ENCODE assay signal across 1 cellular context in the genomic region with DNA sequence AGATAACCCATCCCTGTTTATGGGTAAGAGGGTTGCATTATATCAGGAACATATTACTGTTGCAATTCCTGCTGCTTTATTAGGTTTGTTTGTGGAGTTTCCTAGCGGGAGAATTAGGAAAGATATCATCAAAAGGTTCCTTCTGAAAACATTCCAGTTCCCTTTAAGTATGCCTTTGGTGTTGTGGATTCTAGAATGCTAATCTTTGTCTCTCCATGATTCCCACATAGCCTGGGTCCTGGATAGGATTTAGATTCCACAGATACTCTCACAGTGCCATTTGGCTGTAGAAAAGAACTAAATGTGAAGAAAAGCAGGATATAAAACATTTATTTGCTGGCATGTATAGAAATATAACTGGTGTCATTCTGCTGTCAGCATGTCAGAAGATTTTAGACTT.
TF ChIP-seq lines count a peak whose summit lies in the region.

No MANE protein-coding gene starts in this region.

TF ChIP-seq in GM23338, 12 proteins besides CTCF, POLR2A, EP300 and RAD21 (continued from another document):
- TF ChIP-seq, protein P1, sequence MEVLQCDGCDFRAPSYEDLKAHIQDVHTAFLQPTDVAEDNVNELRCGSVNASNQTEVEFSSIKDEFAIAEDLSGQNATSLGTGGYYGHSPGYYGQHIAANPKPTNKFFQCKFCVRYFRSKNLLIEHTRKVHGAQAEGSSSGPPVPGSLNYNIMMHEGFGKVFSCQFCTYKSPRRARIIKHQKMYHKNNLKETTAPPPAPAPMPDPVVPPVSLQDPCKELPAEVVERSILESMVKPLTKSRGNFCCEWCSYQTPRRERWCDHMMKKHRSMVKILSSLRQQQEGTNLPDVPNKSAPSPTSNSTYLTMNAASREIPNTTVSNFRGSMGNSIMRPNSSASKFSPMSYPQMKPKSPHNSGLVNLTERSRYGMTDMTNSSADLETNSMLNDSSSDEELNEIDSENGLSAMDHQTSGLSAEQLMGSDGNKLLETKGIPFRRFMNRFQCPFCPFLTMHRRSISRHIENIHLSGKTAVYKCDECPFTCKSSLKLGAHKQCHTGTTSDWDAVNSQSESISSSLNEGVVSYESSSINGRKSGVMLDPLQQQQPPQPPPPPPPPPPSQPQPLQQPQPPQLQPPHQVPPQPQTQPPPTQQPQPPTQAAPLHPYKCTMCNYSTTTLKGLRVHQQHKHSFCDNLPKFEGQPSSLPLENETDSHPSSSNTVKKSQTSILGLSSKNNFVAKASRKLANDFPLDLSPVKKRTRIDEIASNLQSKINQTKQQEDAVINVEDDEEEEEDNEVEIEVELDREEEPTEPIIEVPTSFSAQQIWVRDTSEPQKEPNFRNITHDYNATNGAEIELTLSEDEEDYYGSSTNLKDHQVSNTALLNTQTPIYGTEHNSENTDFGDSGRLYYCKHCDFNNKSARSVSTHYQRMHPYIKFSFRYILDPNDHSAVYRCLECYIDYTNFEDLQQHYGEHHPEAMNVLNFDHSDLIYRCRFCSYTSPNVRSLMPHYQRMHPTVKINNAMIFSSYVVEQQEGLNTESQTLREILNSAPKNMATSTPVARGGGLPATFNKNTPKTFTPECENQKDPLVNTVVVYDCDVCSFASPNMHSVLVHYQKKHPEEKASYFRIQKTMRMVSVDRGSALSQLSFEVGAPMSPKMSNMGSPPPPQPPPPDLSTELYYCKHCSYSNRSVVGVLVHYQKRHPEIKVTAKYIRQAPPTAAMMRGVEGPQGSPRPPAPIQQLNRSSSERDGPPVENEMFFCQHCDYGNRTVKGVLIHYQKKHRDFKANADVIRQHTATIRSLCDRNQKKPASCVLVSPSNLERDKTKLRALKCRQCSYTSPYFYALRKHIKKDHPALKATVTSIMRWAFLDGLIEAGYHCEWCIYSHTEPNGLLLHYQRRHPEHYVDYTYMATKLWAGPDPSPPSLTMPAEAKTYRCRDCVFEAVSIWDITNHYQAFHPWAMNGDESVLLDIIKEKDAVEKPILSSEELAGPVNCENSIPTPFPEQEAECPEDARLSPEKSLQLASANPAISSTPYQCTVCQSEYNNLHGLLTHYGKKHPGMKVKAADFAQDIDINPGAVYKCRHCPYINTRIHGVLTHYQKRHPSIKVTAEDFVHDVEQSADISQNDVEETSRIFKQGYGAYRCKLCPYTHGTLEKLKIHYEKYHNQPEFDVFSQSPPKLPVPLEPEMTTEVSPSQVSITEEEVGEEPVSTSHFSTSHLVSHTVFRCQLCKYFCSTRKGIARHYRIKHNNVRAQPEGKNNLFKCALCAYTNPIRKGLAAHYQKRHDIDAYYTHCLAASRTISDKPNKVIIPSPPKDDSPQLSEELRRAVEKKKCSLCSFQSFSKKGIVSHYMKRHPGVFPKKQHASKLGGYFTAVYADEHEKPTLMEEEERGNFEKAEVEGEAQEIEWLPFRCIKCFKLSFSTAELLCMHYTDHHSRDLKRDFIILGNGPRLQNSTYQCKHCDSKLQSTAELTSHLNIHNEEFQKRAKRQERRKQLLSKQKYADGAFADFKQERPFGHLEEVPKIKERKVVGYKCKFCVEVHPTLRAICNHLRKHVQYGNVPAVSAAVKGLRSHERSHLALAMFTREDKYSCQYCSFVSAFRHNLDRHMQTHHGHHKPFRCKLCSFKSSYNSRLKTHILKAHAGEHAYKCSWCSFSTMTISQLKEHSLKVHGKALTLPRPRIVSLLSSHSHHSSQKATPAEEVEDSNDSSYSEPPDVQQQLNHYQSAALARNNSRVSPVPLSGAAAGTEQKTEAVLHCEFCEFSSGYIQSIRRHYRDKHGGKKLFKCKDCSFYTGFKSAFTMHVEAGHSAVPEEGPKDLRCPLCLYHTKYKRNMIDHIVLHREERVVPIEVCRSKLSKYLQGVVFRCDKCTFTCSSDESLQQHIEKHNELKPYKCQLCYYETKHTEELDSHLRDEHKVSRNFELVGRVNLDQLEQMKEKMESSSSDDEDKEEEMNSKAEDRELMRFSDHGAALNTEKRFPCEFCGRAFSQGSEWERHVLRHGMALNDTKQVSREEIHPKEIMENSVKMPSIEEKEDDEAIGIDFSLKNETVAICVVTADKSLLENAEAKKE (CRISPR knock-in tag; IDR thresholded peaks at IDR 0.05), result no peak
- TF ChIP-seq ZNF331 (CRISPR knock-in tag; IDR thresholded peaks at IDR 0.05; ENCODE audit: low read depth) (no peak), EZH2phosphoT487 (IDR thresholded peaks at IDR 0.05; ENCODE audit: unreplicated experiment) (no peak), EZH2 (IDR thresholded peaks at IDR 0.05; ENCODE audit: low read depth, unreplicated experiment) (no peak), JUNB (IDR thresholded peaks at IDR 0.05; ENCODE audit: unreplicated experiment) (no peak), CREB1 (CRISPR knock-in tag; IDR thresholded peaks at IDR 0.05; ENCODE audit: low read depth) (no peak)
- TF ChIP-seq, protein P2, sequence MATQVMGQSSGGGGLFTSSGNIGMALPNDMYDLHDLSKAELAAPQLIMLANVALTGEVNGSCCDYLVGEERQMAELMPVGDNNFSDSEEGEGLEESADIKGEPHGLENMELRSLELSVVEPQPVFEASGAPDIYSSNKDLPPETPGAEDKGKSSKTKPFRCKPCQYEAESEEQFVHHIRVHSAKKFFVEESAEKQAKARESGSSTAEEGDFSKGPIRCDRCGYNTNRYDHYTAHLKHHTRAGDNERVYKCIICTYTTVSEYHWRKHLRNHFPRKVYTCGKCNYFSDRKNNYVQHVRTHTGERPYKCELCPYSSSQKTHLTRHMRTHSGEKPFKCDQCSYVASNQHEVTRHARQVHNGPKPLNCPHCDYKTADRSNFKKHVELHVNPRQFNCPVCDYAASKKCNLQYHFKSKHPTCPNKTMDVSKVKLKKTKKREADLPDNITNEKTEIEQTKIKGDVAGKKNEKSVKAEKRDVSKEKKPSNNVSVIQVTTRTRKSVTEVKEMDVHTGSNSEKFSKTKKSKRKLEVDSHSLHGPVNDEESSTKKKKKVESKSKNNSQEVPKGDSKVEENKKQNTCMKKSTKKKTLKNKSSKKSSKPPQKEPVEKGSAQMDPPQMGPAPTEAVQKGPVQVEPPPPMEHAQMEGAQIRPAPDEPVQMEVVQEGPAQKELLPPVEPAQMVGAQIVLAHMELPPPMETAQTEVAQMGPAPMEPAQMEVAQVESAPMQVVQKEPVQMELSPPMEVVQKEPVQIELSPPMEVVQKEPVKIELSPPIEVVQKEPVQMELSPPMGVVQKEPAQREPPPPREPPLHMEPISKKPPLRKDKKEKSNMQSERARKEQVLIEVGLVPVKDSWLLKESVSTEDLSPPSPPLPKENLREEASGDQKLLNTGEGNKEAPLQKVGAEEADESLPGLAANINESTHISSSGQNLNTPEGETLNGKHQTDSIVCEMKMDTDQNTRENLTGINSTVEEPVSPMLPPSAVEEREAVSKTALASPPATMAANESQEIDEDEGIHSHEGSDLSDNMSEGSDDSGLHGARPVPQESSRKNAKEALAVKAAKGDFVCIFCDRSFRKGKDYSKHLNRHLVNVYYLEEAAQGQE (IDR thresholded peaks at IDR 0.05; ENCODE audit: unreplicated experiment), result no peak
TF ChIP-seq in GM23338: peak in this region for 0.
